9 cellular contexts compared by ENCODE assay signal in the genomic region with DNA sequence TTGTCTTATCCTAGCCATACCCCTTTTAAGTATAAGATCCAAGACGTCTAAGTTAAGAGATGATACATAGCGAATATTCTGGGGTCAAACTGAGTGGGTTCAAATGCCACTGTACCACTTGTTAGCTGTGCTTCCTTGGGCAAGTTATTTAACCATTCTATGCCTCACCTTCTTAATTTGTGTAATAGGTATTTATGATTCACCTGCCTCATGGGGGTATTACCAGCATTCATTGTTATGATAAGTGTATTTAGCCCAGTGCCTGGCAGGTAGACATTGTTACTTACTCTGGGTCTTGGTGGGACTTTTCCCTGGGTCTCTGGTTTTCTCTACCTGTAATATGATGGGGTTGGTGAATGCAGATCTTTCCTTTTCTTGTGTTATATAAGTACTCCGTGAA. TPM values are rescaled to one million over a fixed set of nuclear protein-coding genes. Genes with fewer than 3 reads are reported as not detected.
A peak's percentile ranks its signal among the peaks of the same experiment; 100 is the strongest.
DNase-seq lines count a peak whose midpoint lies in the region; ATAC-seq and TF ChIP-seq lines count a peak whose summit lies in the region.
"Had no signal": no experiment of that assay in that cellular context is flagged by ENCODE, and none has a peak within 500 bp of the region (broad histone marks: within the 10 kb centered on the region; RNA-seq: fewer than 3 reads in every experiment).

No MANE protein-coding gene starts in this region.

- no peaks in the 10 kb centered on the region for H3K36me3 ChIP-seq in suprapubic skin

- intact Hi-C loops in activated CD4-positive, alpha-beta memory T cell treated with anti-CD3 and anti-CD28 coated beads for 36 hours (cut with micrococcal nuclease): loop anchor here (1.0 to 5.0 kb wide), 6 partner anchors 8 to 722 kb away; partner anchors contain the start of genes FAM114A2, MFAP3 and SAP30L

- TF ChIP-seq POLR2A in suprapubic skin (IDR thresholded peaks at IDR 0.05): no peak

- 55% methylated on average over 3 of the region's 3 CpGs for WGBS in suprapubic skin

- POLR2A ChIA-PET in activated CD4-positive, alpha-beta memory T cell treated with anti-CD3 and anti-CD28 coated beads for 36 hours (lab: Charles Lee): interaction anchor here (1.7 to 2.9 kb wide), 2 partner anchors 9 to 99 kb away, joined by 5 to 9 read pairs; partner anchors contain the start of gene CNOT8

- H3K27me3 Mint-ChIP-seq in activated T-cell treated with anti-CD3 and anti-CD28 coated beads, Interleukin-2, amount 50 U/mL, for 72 hours (ENCODE audit: low read depth): no peaks in the 10 kb centered on the region
- no peaks in the 10 kb centered on the region for H3K27me3 Mint-ChIP-seq in activated CD4-positive, alpha-beta memory T cell treated with anti-CD3 and anti-CD28 coated beads for 36 hours

- H3K9me3 ChIP-seq in suprapubic skin: no peaks in the 10 kb centered on the region

- no peak for TF ChIP-seq CTCF in suprapubic skin (IDR thresholded peaks at IDR 0.05)

- CTCF ChIA-PET in activated CD4-positive, alpha-beta memory T cell treated with anti-CD3 and anti-CD28 coated beads for 36 hours (lab: Charles Lee): interaction anchor here (1.5 kb wide), 1 partner anchor 17 kb away, joined by 4 read pairs; no protein-coding TSS in a partner anchor

- ATAC-seq in activated T-cell treated with anti-CD3 and anti-CD28 coated beads, Interleukin-2, amount 50 U/mL, for 72 hours (replicated peaks in 1 of 2): no peak
- no peak for ATAC-seq in HG02981 (IDR thresholded peaks at IDR 0.05; ENCODE audit: unreplicated experiment)
- no peak for ATAC-seq in HG02970 (IDR thresholded peaks at IDR 0.05; ENCODE audit: low FRiP score, unreplicated experiment)
- ATAC-seq: left ventricle myocardium superior had no signal

- H3K4me3 Mint-ChIP-seq in activated T-cell treated with anti-CD3 and anti-CD28 coated beads, Interleukin-2, amount 50 U/mL, for 72 hours: peak overlapping the region; percentile 94 to 95
- H3K4me3 Mint-ChIP-seq in activated CD4-positive, alpha-beta memory T cell treated with anti-CD3 and anti-CD28 coated beads for 36 hours: peak overlapping the region; percentile 69

- peak overlapping the region; percentile 99 for H3K27ac Mint-ChIP-seq in activated T-cell treated with anti-CD3 and anti-CD28 coated beads, Interleukin-2, amount 50 U/mL, for 72 hours
- peak overlapping the region; percentile 80 for H3K27ac Mint-ChIP-seq in activated CD4-positive, alpha-beta memory T cell treated with anti-CD3 and anti-CD28 coated beads for 36 hours

- H3K27me3 ChIP-seq in suprapubic skin: no peaks in the 10 kb centered on the region

- peaks cover 63% of the 10 kb centered on the region for H3K4me1 Mint-ChIP-seq in activated T-cell treated with anti-CD3 and anti-CD28 coated beads, Interleukin-2, amount 50 U/mL, for 72 hours (ENCODE audit: low read depth)
- H3K4me1 Mint-ChIP-seq in activated CD4-positive, alpha-beta memory T cell treated with anti-CD3 and anti-CD28 coated beads for 36 hours (ENCODE audit: low read depth): peaks cover 57% of the 10 kb centered on the region

- no peak overlapping the region for H3K27ac ChIP-seq in suprapubic skin

- H3K9me3 Mint-ChIP-seq in activated T-cell treated with anti-CD3 and anti-CD28 coated beads, Interleukin-2, amount 50 U/mL, for 72 hours: no peaks in the 10 kb centered on the region
- H3K9me3 Mint-ChIP-seq in activated CD4-positive, alpha-beta memory T cell treated with anti-CD3 and anti-CD28 coated beads for 36 hours: no peaks in the 10 kb centered on the region

- H3K4me1 ChIP-seq in suprapubic skin: peaks cover 64% of the 10 kb centered on the region

- H3K4me3 ChIP-seq in iPS-11a (ENCODE audit: low read depth, low read length) (peak overlapping the region; percentile 53), suprapubic skin (peak overlapping the region; percentile 100)

- no peak for TF ChIP-seq EP300 in suprapubic skin (IDR thresholded peaks at IDR 0.05)

- peaks cover 8 to 12% of the 10 kb centered on the region in 2 donors for H3K36me3 Mint-ChIP-seq in activated T-cell treated with anti-CD3 and anti-CD28 coated beads, Interleukin-2, amount 50 U/mL, for 72 hours (ENCODE audit: insufficient read depth in 2 of 2)
- H3K36me3 Mint-ChIP-seq in activated CD4-positive, alpha-beta memory T cell treated with anti-CD3 and anti-CD28 coated beads for 36 hours: peaks cover 8% of the 10 kb centered on the region

- DNase-seq in activated T-cell treated with anti-CD3 and anti-CD28 coated beads, Interleukin-2, amount 50 U/mL, for 72 hours: no peak
- DNase-seq in activated T-cell treated with anti-CD3 and anti-CD28 coated beads, Interleukin-2, amount 50 U/mL, for 48 hours: no peak
- DNase-seq in activated CD4-positive, alpha-beta memory T cell treated with anti-CD3 and anti-CD28 coated beads for 36 hours: no peak
- DNase-seq in suprapubic skin (ENCODE audit: low spot score in 2 of 2) (no peak), HCEC 1CT (no peak)
- DNase-seq: left ventricle myocardium superior had no signal

RNA-seq across cellular contexts. Expression of gene LARP1, which starts 3.8 kb away (rescaled TPM):
- total RNA-seq in activated T-cell treated with anti-CD3 and anti-CD28 coated beads, Interleukin-2, amount 50 U/mL, for 72 hours: 100 to 1,000 TPM; 248 to 266 TPM
- 100 to 1,000 TPM; 186 to 201 TPM for total RNA-seq in activated CD4-positive, alpha-beta memory T cell treated with anti-CD3 and anti-CD28 coated beads for 36 hours
- total RNA-seq in suprapubic skin: 100 to 1,000 TPM in 3 of 4 donors, 10 to 100 TPM in 1; 98.5 to 127 (median 110) TPM
